In genomic region chrX:9356846-9357245, GRCh38 we compare ENCODE assay signal across 14 cellular contexts.
"Had no signal": no experiment of that assay in that cellular context is flagged by ENCODE, and none has a peak within 500 bp of the region (broad histone marks: within the 10 kb centered on the region; RNA-seq: fewer than 3 reads in every experiment).

No MANE protein-coding gene starts in this region.

- DNase-seq: activated CD4-positive, alpha-beta T cell treated with anti-CD3 and anti-CD28 coated beads for 1 hour; activated naive CD4-positive, alpha-beta T cell treated with anti-CD3 and anti-CD28 coated beads for 36 hours; adrenal gland; cerebellar nuclear complex; foreskin keratinocyte; left cardiac atrium; naive B cell; posterior cingulate gyrus; small intestine; thyroid gland had no signal

- H3K27me3 ChIP-seq: adrenal gland, neutrophil, thyroid gland, vagina had no signal

- H3K4me1 ChIP-seq: adrenal gland, foreskin keratinocyte, thyroid gland, vagina had no signal

- H3K27ac ChIP-seq: adrenal gland, foreskin keratinocyte, neutrophil, thyroid gland, vagina had no signal

- H3K4me3 ChIP-seq: adrenal gland, lung, thyroid gland, vagina had no signal

- H3K9me3 ChIP-seq: adrenal gland, neutrophil, thyroid gland, vagina had no signal

- H3K36me3 ChIP-seq: adrenal gland, neutrophil, thyroid gland, vagina had no signal

- ATAC-seq: activated T-helper 17 cell treated with anti-CD3 and anti-CD28 coated beads, Interleukin-2, amount 50 U/mL, for 72 hours; foreskin keratinocyte; left cardiac atrium had no signal
